In genomic region chrX:46929439-46930018, GRCh38 we compare ENCODE assay signal across 16 cellular contexts. TPM values are rescaled to one million over a fixed set of nuclear protein-coding genes. Genes with fewer than 3 reads are reported as not detected.
DNase-seq lines count a peak whose midpoint lies in the region; TF ChIP-seq lines count a peak whose summit lies in the region.
"Had no signal": no experiment of that assay in that cellular context is flagged by ENCODE, and none has a peak within 500 bp of the region (broad histone marks: within the 10 kb centered on the region; RNA-seq: fewer than 3 reads in every experiment).

No MANE protein-coding gene starts in this region.

- peaks cover 5% of the 10 kb centered on the region; the same call in 1 of the 2 replicates for H3K79me2 ChIP-seq in GM23248 (ENCODE audit: insufficient read depth)
- peaks cover 49% of the 10 kb centered on the region for H3K79me2 ChIP-seq in SK-N-SH (ENCODE audit: insufficient read depth)
- no peaks in the 10 kb centered on the region for H3K79me2 ChIP-seq in fibroblast of lung (ENCODE audit: control insufficient read depth, insufficient read depth, low read length)
- H3K79me2 ChIP-seq in Karpas-422 (ENCODE audit: low read length): no peaks in the 10 kb centered on the region

- peaks cover 12% of the 10 kb centered on the region for H3F3A ChIP-seq in GM23248 (ENCODE audit: insufficient read depth)
- no peaks in the 10 kb centered on the region for H3F3A ChIP-seq in SK-N-SH (replicated peaks; ENCODE audit: insufficient read depth)

- H3K9ac ChIP-seq in GM23248 (no peak overlapping the region), SK-N-SH (no peak overlapping the region), fibroblast of lung (ENCODE audit: insufficient read depth, low read length) (no peak overlapping the region), Karpas-422 (ENCODE audit: low read length) (no peak overlapping the region)

- H3K27ac ChIP-seq in GM23248: peak overlapping the region; percentile 41; the same call in 1 of the 2 replicates
- H3K27ac ChIP-seq in SK-N-SH (ENCODE audit: low read depth in 2 of 2, low read length in 1 of 2): peak overlapping the region in 1 of 2 experiments; percentile 49; a peak in 2 of 4 replicates
- no peak overlapping the region for H3K27ac ChIP-seq in fibroblast of lung (ENCODE audit: insufficient read depth, low read length)
- no peak overlapping the region for H3K27ac ChIP-seq in Karpas-422 (ENCODE audit: low read length)
- H3K27ac ChIP-seq: upper lobe of right lung had no signal

- no peak for TF ChIP-seq EP300 in SK-N-SH (IDR thresholded peaks at IDR 0.05; ENCODE audit: borderline replicate concordance in 1 of 2, low read depth in 1 of 2, low read length in 1 of 2)

- POLR2A ChIA-PET in SK-N-SH (lab: Yijun Ruan, JAX): no interaction called here

- in situ Hi-C loops in GM23248 (cut with MboI): no loop called here

- TF ChIP-seq CTCF in SK-N-SH (IDR thresholded peaks at IDR 0.05) (no peak), fibroblast of lung (conservative IDR thresholded peaks at IDR 0.05 in 1 of 2, IDR thresholded peaks at IDR 0.05 in 1 of 2; ENCODE audit: low read depth in 1 of 2, low read length in 2 of 2) (no peak)

- H3K4me1 ChIP-seq in GM23248 (ENCODE audit: insufficient read depth) (peaks cover 13% of the 10 kb centered on the region; the same call in 1 of the 2 replicates), SK-N-SH (ENCODE audit: control insufficient read depth in 1 of 2, insufficient read depth in 2 of 2, low read depth in 1 of 2, low read length in 1 of 2) (no peaks in the 10 kb centered on the region), fibroblast of lung (ENCODE audit: control insufficient read depth, extremely low read depth, insufficient read depth, low read length) (no peaks in the 10 kb centered on the region), Karpas-422 (ENCODE audit: low read length) (no peaks in the 10 kb centered on the region)
- H3K4me1 ChIP-seq: upper lobe of right lung had no signal

- no peaks in the 10 kb centered on the region for H3K9me2 ChIP-seq in GM23248 (ENCODE audit: insufficient read depth)
- H3K9me2 ChIP-seq in SK-N-SH: no peaks in the 10 kb centered on the region
- no peaks in the 10 kb centered on the region for H3K9me2 ChIP-seq in Karpas-422 (replicated peaks; ENCODE audit: insufficient read depth, low read length)

- H3K9me3 ChIP-seq in GM23248 (ENCODE audit: low read depth) (no peaks in the 10 kb centered on the region), SK-N-SH (no peaks in the 10 kb centered on the region), fibroblast of lung (ENCODE audit: control insufficient read depth, insufficient read depth, low read depth, low read length) (no peaks in the 10 kb centered on the region), Karpas-422 (ENCODE audit: low read length) (no peaks in the 10 kb centered on the region)
- H3K9me3 ChIP-seq: upper lobe of right lung had no signal

- H3K36me3 ChIP-seq in GM23248 (ENCODE audit: low read depth): no peaks in the 10 kb centered on the region
- no peaks in the 10 kb centered on the region for H3K36me3 ChIP-seq in SK-N-SH (replicated peaks in 1 of 2; ENCODE audit: control insufficient read depth in 1 of 2, insufficient read depth in 2 of 2, low read length in 1 of 2)
- H3K36me3 ChIP-seq in fibroblast of lung (ENCODE audit: control insufficient read depth, insufficient read depth, low read length): no peaks in the 10 kb centered on the region
- no peaks in the 10 kb centered on the region for H3K36me3 ChIP-seq in Karpas-422 (ENCODE audit: insufficient read depth, low read length)
- H3K36me3 ChIP-seq: upper lobe of right lung had no signal

- peak; percentile 65 for DNase-seq in GM23248
- DNase-seq in SK-N-SH: no peak
- peak; percentile 32 to 62 for DNase-seq in fibroblast of lung (ENCODE audit: low read depth in 2 of 2)
- peak; percentile 53 for DNase-seq in renal cortical epithelial cell (ENCODE audit: low read depth)
- DNase-seq in NCI-H226: no peak
- no peak for DNase-seq in occipital lobe (lab: John Stamatoyannopoulos, UW)
- no peak for DNase-seq in Karpas-422
- DNase-seq: activated gamma-delta T cell treated with Interleukin-2 at 50 U/mL for 16 hours, GF-D8, hypothalamus, NCI-H1092 treated with DMSO at 0.1 percent for 48 hours, NCI-H345, nephron progenitor cell, right cardiac atrium, upper lobe of right lung had no signal

- H4K20me1 ChIP-seq in GM23248 (ENCODE audit: insufficient read depth) (no peaks in the 10 kb centered on the region), SK-N-SH (ENCODE audit: insufficient read depth) (peaks cover 3% of the 10 kb centered on the region; the same call in 1 of the 2 replicates), fibroblast of lung (ENCODE audit: control insufficient read depth, extremely low read depth, insufficient read depth, low read length) (no peaks in the 10 kb centered on the region), Karpas-422 (ENCODE audit: insufficient read depth, low read depth, low read length) (no peaks in the 10 kb centered on the region)

- peak overlapping the region; percentile 65; the same call in 1 of the 2 replicates for H2AFZ ChIP-seq in GM23248
- H2AFZ ChIP-seq in SK-N-SH (ENCODE audit: low read depth): no peak overlapping the region
- no peak overlapping the region for H2AFZ ChIP-seq in fibroblast of lung (ENCODE audit: low read length)
- H2AFZ ChIP-seq in Karpas-422 (ENCODE audit: low read length): no peak overlapping the region
- H2AFZ ChIP-seq: GM23338 had no signal

- 32 to 38% methylated on average over 3 of the region's 3 CpGs for WGBS in GM23248 (ENCODE audit: low coverage in 1 of 2, low lambda C conversion rate in 2 of 2, missing lambda C conversion rate in 2 of 2), 2 experiments
- 17% methylated on average over 3 of the region's 3 CpGs for WGBS in SK-N-SH (ENCODE audit: low lambda C conversion rate)

- CTCF ChIA-PET in SK-N-SH (lab: Yijun Ruan, JAX): interaction anchor here (1.0 to 1.5 kb wide), 4 partner anchors 16 to 56 kb away, joined by 3 to 6 read pairs (median 4); no protein-coding TSS in a partner anchor

- no peak for TF ChIP-seq RAD21 in SK-N-SH (IDR thresholded peaks at IDR 0.05; ENCODE audit: low read length)

- H3K27me3 ChIP-seq in GM23248 (replicated peaks; ENCODE audit: insufficient read depth) (no peaks in the 10 kb centered on the region), SK-N-SH (ENCODE audit: insufficient read depth) (no peaks in the 10 kb centered on the region; the same call in 1 of the 2 replicates), fibroblast of lung (ENCODE audit: control insufficient read depth, insufficient read depth, low read length) (no peaks in the 10 kb centered on the region), Karpas-422 (ENCODE audit: low read length) (no peaks in the 10 kb centered on the region)
- H3K27me3 ChIP-seq: upper lobe of right lung had no signal

- H3K4me2 ChIP-seq in GM23248 (ENCODE audit: unreplicated experiment) (no peak overlapping the region), SK-N-SH (no peak overlapping the region), fibroblast of lung (ENCODE audit: extremely low read depth, insufficient read depth, low read length) (no peak overlapping the region), Karpas-422 (ENCODE audit: low read depth, low read length, poor library complexity, severe bottlenecking) (no peak overlapping the region)
- H3K4me2 ChIP-seq: GM23338 had no signal

- H3K4me3 ChIP-seq in GM23248: no peak overlapping the region
- no peak overlapping the region for H3K4me3 ChIP-seq in SK-N-SH (ENCODE audit: low read depth in 2 of 2, low read length in 1 of 2)
- no peak overlapping the region for H3K4me3 ChIP-seq in fibroblast of lung (replicated peaks in 1 of 4; ENCODE audit: control extremely low read depth in 1 of 4, insufficient read depth in 1 of 4, low read depth in 3 of 4, low read length in 4 of 4)
- H3K4me3 ChIP-seq in Karpas-422 (ENCODE audit: low read length): no peak overlapping the region
- H3K4me3 ChIP-seq: GM23338, upper lobe of right lung had no signal

TF ChIP-seq in SK-N-SH, 30 proteins besides CTCF, POLR2A, EP300 and RAD21:
- no peak for TF ChIP-seq EZH2phosphoT487 (IDR thresholded peaks at IDR 0.05; ENCODE audit: borderline replicate concordance, low read depth)
- peak; percentile 22; the same call in 1 of the 2 replicates for TF ChIP-seq FOSL2 (IDR thresholded peaks at IDR 0.05; ENCODE audit: borderline replicate concordance, low read depth)

RNA-seq across cellular contexts. Expression of gene JADE3, which starts 17.3 kb away (rescaled TPM):
- 2.5 and 4.6 TPM in 2 replicates for total RNA-seq in GM23248 (2014; rRNA removed; shearing (Covaris generic))
- polyA plus RNA-seq in GM23248 (2016; fragmentation: Nextera tagmentation; extraction: Ambion mirVana) (0.84 and 0.86 TPM in 2 replicates), SK-N-SH (2012; rRNA removed) (3.0 and 4.3 TPM in 2 replicates), fibroblast of lung (3.7 and 5.1 TPM in 2 replicates)
- polyA plus RNA-seq in SK-N-SH (2012; cell fraction: cytosol; rRNA removed): 3.7 and 4.1 TPM in 2 replicates
- polyA plus RNA-seq in SK-N-SH (2012; cell fraction: nucleus; rRNA removed): 2.9 and 4.6 TPM in 2 replicates
- total RNA-seq in fibroblast of lung (4.1 and 5.3 TPM in 2 replicates), renal cortical epithelial cell (5.4 and 24.4 TPM in 2 replicates), occipital lobe (10.5 TPM)
- 2.8 and 3.8 TPM in 2 replicates for polyA plus RNA-seq in fibroblast of lung (2012)
- polyA minus RNA-seq in fibroblast of lung (ENCODE audit: low replicate concordance): 4.0 and 5.0 TPM in 2 replicates
- total RNA-seq in Karpas-422 (2014; rRNA removed; shearing (Covaris generic); ENCODE audit: low replicate concordance): 0.07 and 0.29 TPM in 2 replicates

Comparison
In these comparisons a context has a peak if more than half of its experiments do, and no peak if none do; other contexts are left out.
1. DNase-seq: peak in GM23248 (single experiment), fibroblast of lung (2 of 2) and renal cortical epithelial cell (single experiment); none in SK-N-SH (single experiment), NCI-H226 (single experiment), occipital lobe (single experiment) and Karpas-422 (single experiment).